16 cellular contexts compared by ENCODE assay signal in the genomic region with DNA sequence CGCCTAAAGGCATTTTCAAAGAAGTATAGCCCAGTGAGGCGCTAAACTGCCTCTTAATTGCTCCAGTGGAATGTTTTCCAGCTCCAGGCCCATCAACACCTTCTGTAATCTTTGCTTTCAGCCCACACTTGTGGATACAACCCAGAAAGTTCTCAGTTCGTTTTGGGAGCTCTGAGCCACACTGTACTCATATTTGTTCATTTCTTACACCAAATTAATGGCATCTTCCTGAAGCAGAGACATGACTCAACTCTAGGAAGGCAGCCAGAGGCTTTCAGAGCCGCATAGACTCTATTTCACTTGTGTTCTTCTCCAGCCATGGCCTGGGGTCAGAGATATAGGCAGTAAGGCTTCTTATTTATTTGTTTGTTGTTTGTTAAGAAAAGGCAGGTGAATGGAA.
DNase-seq lines count a peak whose midpoint lies in the region; ATAC-seq, FAIRE-seq and TF ChIP-seq lines count a peak whose summit lies in the region.
"Had no signal": no experiment of that assay in that cellular context is flagged by ENCODE, and none has a peak within 500 bp of the region (broad histone marks: within the 10 kb centered on the region; RNA-seq: fewer than 3 reads in every experiment).

No MANE protein-coding gene starts in this region.

- H2BK20ac ChIP-seq in H1 (ENCODE audit: low read length), result peak overlapping the region; percentile 72; the same call in 1 of the 2 replicates

- no peak overlapping the region for H2BK5ac ChIP-seq in H1 (ENCODE audit: low read depth, low read length)

- no peak overlapping the region for H2AFZ ChIP-seq in H1 (ENCODE audit: low read length)

- H3K9me3 ChIP-seq in H1 (ENCODE audit: insufficient read depth in 2 of 2, low read depth in 1 of 2, low read length in 1 of 2), result no peaks in the 10 kb centered on the region
- H3K9me3 ChIP-seq in aorta (ENCODE audit: control insufficient read depth, low read length), result no peaks in the 10 kb centered on the region
- H3K9me3 ChIP-seq: mucosa of descending colon had no signal

- no peak overlapping the region for H4K91ac ChIP-seq in H1 (replicated peaks; ENCODE audit: insufficient read length, low read length)

- H2BK120ac ChIP-seq in H1 (replicated peaks; ENCODE audit: low read depth, low read length), result no peak overlapping the region

- H3K27ac ChIP-seq in H1 (ENCODE audit: low read depth, low read length), result no peak overlapping the region
- peak overlapping the region in 1 of 2 donors; percentile 84 for H3K27ac ChIP-seq in aorta (ENCODE audit: low read depth in 1 of 2, low read length in 2 of 2)
- H3K27ac ChIP-seq: RWPE1 had no signal

- FAIRE-seq in H1 (lab: Jason Lieb, UNC), result no peak
- FAIRE-seq: colon, HTR-8/SVneo, TTC549 had no signal

- H3K23me2 ChIP-seq in H1 (ENCODE audit: low read depth, low read length), result no peaks in the 10 kb centered on the region

- 0 out of 2 replicates have a peak overlapping the region, but pooled peaks have one; percentile 11 for H2AK5ac ChIP-seq in H1 (ENCODE audit: low read depth, low read length)

- H2BK12ac ChIP-seq in H1 (ENCODE audit: low read depth, low read length), result no peak overlapping the region

- H4K5ac ChIP-seq in H1 (ENCODE audit: insufficient read length, low read depth, low read length), result no peak overlapping the region

- no peak overlapping the region for H4K8ac ChIP-seq in H1 (ENCODE audit: extremely low read depth, insufficient read depth, low read length)

- no peak overlapping the region for H3K56ac ChIP-seq in H1 (replicated peaks; ENCODE audit: insufficient read length, low read depth, low read length)

- H3K36me3 ChIP-seq in H1 (ENCODE audit: control insufficient read depth in 2 of 4, insufficient read depth in 4 of 4, low read length in 3 of 4) (no peaks in the 10 kb centered on the region), aorta (ENCODE audit: control insufficient read depth in 1 of 2, insufficient read depth in 2 of 2, low read length in 1 of 2) (no peaks in the 10 kb centered on the region)

- TF ChIP-seq EP300 in H1 (IDR thresholded peaks at IDR 0.05; ENCODE audit: borderline replicate concordance in 1 of 2, low read depth in 2 of 2, low read length in 2 of 2), result no peak

- H3K14ac ChIP-seq in H1 (ENCODE audit: insufficient read length), result no peak overlapping the region

- H3K4me3 ChIP-seq in H1 (ENCODE audit: extremely low read depth in 1 of 4, insufficient read depth in 2 of 4, low read depth in 3 of 4, low read length in 4 of 4) (no peak overlapping the region), lower leg skin (ENCODE audit: low read depth, poor library complexity, severe bottlenecking) (no peak overlapping the region), aorta (ENCODE audit: low read length in 2 of 2) (no peak overlapping the region)
- H3K4me3 ChIP-seq: mucosa of descending colon had no signal

- intact Hi-C loops in lower leg skin (cut with DNase I; ENCODE audit: low total_unique reads), result no loop called here
- intact Hi-C loops in aorta (cut with DNase I), result no loop called here

- no peak overlapping the region for H3K4ac ChIP-seq in H1 (replicated peaks; ENCODE audit: insufficient read length, low read depth, low read length)

- CTCF ChIA-PET in H1 (lab: Charles Lee; ENCODE audit: partially characterized antibody), result interaction anchor here (0.7 kb wide), 1 partner anchor 10 kb away, joined by 3 read pairs; no protein-coding TSS in a partner anchor

- DNase-seq in RPMI7951 (ENCODE audit: low read depth) (peak; percentile 79), H1 (ENCODE audit: low read depth in 1 of 2, low spot score in 2 of 2) (no peak), lower leg skin (ENCODE audit: low spot score in 2 of 2) (peak; percentile 38 to 66), aorta (peak in 1 of 2 donors; percentile 69), DMS53 (lab: John Stamatoyannopoulos, UW) (no peak), NOMO-1 treated with DMSO at 0.1 percent for 48 hours (lab: John Stamatoyannopoulos, UW; ENCODE audit: unreplicated experiment) (no peak)
- DNase-seq: activated naive CD4-positive, alpha-beta T cell treated with Interleukin-2 at 50 U/mL for 16 hours; CD8-positive, alpha-beta memory T cell; NCI-H1105 treated with DMSO at 0.1 percent for 48 hours; stimulated activated naive CD8-positive, alpha-beta T cell treated with anti-CD3 and anti-CD28 coated beads, Interleukin-15, Interleukin-2, amounts not matched to agents 100 U/mL and 50 U/mL, for 24 hours had no signal

- TF ChIP-seq CTCF in H1 (IDR thresholded peaks at IDR 0.05; ENCODE audit: control extremely low read depth in 1 of 3, insufficient read depth in 1 of 3, low read depth in 1 of 3, low read length in 3 of 3) (no peak), lower leg skin (IDR thresholded peaks at IDR 0.05) (no peak)

- no peak overlapping the region for H3K18ac ChIP-seq in H1 (ENCODE audit: extremely low read depth, low read length)

- no peak for TF ChIP-seq RAD21 in H1 (IDR thresholded peaks at IDR 0.05 in 1 of 2, conservative IDR thresholded peaks at IDR 0.05 in 1 of 2; ENCODE audit: low read depth in 2 of 2, low read length in 2 of 2)

- H3K23ac ChIP-seq in H1 (ENCODE audit: insufficient read length), result no peak overlapping the region

- no peaks in the 10 kb centered on the region for H4K20me1 ChIP-seq in H1 (replicated peaks in 1 of 2; ENCODE audit: control insufficient read depth in 1 of 2, insufficient read depth in 2 of 2, low read length in 2 of 2)

- H3K27me3 ChIP-seq in H1 (replicated peaks in 1 of 4; ENCODE audit: control insufficient read depth in 3 of 4, extremely low read depth in 1 of 4, insufficient read depth in 3 of 4, low read length in 3 of 4) (no peaks in the 10 kb centered on the region), aorta (ENCODE audit: control insufficient read depth in 1 of 2, insufficient read depth in 2 of 2, low read length in 1 of 2) (no peaks in the 10 kb centered on the region)

- H3K4me1 ChIP-seq in H1 (replicated peaks in 1 of 4; ENCODE audit: control insufficient read depth in 3 of 4, insufficient read depth in 4 of 4, low read length in 3 of 4) (peaks cover 0 to 6% (median 2%) of the 10 kb centered on the region in 4 experiments; a peak in 3 of 7 replicates), aorta (ENCODE audit: control insufficient read depth in 1 of 2, insufficient read depth in 2 of 2, low read length in 2 of 2) (peaks cover 3 to 9% of the 10 kb centered on the region in 2 donors)

- no peak overlapping the region for H2BK15ac ChIP-seq in H1 (ENCODE audit: low read length)

- ATAC-seq in aorta (ENCODE audit: low FRiP score) (peak; percentile 73), HG03354 (IDR thresholded peaks at IDR 0.05; ENCODE audit: poor library complexity, severe bottlenecking, unreplicated experiment) (no peak)
- ATAC-seq: mucosa of descending colon; stimulated activated naive CD8-positive, alpha-beta T cell treated with anti-CD3 and anti-CD28 coated beads, Interleukin-15, Interleukin-2, amounts not matched to agents 100 U/mL and 50 U/mL, for 24 hours had no signal

- WGBS in H1 (ENCODE audit: extremely low coverage in 1 of 2, insufficient coverage in 1 of 2, insufficient read length in 1 of 2, insufficient replicate concordance in 2 of 2, low coverage in 1 of 2, low lambda C conversion rate in 2 of 2, missing lambda C conversion rate in 1 of 2), 2 experiments, result 94% methylated on average over 4 of the region's 4 CpGs; no CpG with 5 or more reads in 1 of the 2 experiments
- WGBS in lower leg skin, 2 donors, result 36 to 49% methylated on average over 4 of the region's 4 CpGs
- 4 to 16% methylated on average over 4 of the region's 4 CpGs for WGBS in aorta, 2 donors

- no peak overlapping the region for H3K9ac ChIP-seq in H1 (replicated peaks in 1 of 4; ENCODE audit: extremely low read depth in 1 of 4, low read depth in 3 of 4, low read length in 3 of 4)

- TF ChIP-seq POLR2A in H1 (IDR thresholded peaks at IDR 0.05; ENCODE audit: control extremely low read depth in 1 of 2, low read depth in 2 of 2, low read length in 2 of 2) (no peak), lower leg skin (IDR thresholded peaks at IDR 0.05) (no peak)

- no peaks in the 10 kb centered on the region for H3K79me2 ChIP-seq in H1 (ENCODE audit: control insufficient read depth in 1 of 2, insufficient read depth in 2 of 2, low read length in 2 of 2)

- POLR2A ChIA-PET in H1 (lab: Charles Lee; ENCODE audit: partially characterized antibody), result no interaction called here

- no peaks in the 10 kb centered on the region for H3K79me1 ChIP-seq in H1 (ENCODE audit: low read depth, low read length)

- H3K4me2 ChIP-seq in H1 (ENCODE audit: insufficient read depth in 1 of 2, low read depth in 2 of 2, low read length in 2 of 2), result no peak overlapping the region

TF ChIP-seq in H1, 55 proteins besides CTCF, POLR2A, EP300 and RAD21:
- TF ChIP-seq ZNF274 (IDR thresholded peaks at IDR 0.05; ENCODE audit: borderline replicate concordance, extremely low read depth, low read length), result no peak
- TF ChIP-seq NRF1 (IDR thresholded peaks at IDR 0.05; ENCODE audit: low read depth, low read length), result no peak
- TF ChIP-seq KDM1A (IDR thresholded peaks at IDR 0.05; ENCODE audit: borderline replicate concordance, low read length), result no peak
- TF ChIP-seq JUN (IDR thresholded peaks at IDR 0.05; ENCODE audit: low read depth, low read length), result no peak
- TF ChIP-seq CEBPB (IDR thresholded peaks at IDR 0.05; ENCODE audit: low read depth, low read length), result no peak
- no peak for TF ChIP-seq TBP (IDR thresholded peaks at IDR 0.05; ENCODE audit: low read depth, low read length)
- TF ChIP-seq, protein P1, sequence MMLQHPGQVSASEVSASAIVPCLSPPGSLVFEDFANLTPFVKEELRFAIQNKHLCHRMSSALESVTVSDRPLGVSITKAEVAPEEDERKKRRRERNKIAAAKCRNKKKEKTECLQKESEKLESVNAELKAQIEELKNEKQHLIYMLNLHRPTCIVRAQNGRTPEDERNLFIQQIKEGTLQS (IDR thresholded peaks at IDR 0.05; ENCODE audit: insufficient read depth, low read depth, low read length), result no peak
- TF ChIP-seq KDM4A (IDR thresholded peaks at IDR 0.05; ENCODE audit: low read depth, low read length, severe bottlenecking), result no peak
- TF ChIP-seq PHF8 (conservative IDR thresholded peaks at IDR 0.05; ENCODE audit: low read depth, low read length), result no peak
- TF ChIP-seq SRF (IDR thresholded peaks at IDR 0.05; ENCODE audit: low read depth, low read length), result no peak

Comparison
In these comparisons a context has a peak if more than half of its experiments do, and no peak if none do; other contexts are left out.
1. DNase-seq: peak in RPMI7951 (single experiment) and lower leg skin (2 of 2); none in H1 (0 of 2), DMS53 (single experiment) and NOMO-1 treated with DMSO at 0.1 percent for 48 hours (single experiment).